In the genomic region with DNA sequence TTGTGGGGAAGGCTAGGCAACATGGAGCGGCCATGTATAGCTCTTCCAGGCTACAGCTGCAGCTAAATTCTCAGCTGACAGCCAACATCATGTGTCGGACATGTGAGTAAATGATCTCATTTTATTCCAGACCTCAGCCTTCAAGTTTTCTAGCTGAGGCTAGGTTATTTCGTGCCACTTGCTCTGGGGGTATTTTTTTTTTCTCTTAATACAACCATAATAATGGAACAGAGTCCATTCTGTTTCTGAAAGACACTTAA, we compare ENCODE assay signal across 31 cellular contexts.
"Had no signal": no experiment of that assay in that cellular context is flagged by ENCODE, and none has a peak within 500 bp of the region (broad histone marks: within the 10 kb centered on the region; RNA-seq: fewer than 3 reads in every experiment).

No MANE protein-coding gene starts in this region.

- H3K9me3 ChIP-seq: adrenal gland, breast epithelium, colonic mucosa, esophagus squamous epithelium, gastrocnemius medialis, heart right ventricle had no signal

- H3K4me1 Mint-ChIP-seq: activated CD4-positive, alpha-beta memory T cell treated with anti-CD3 and anti-CD28 coated beads, Interleukin-2, amount 10 ng/mL, durations not matched to agents 7 days and 5 days; activated CD4-positive, alpha-beta T cell treated with anti-CD3 and anti-CD28 coated beads, Interleukin-2, amount 10 ng/mL, durations not matched to agents 7 days and 5 days; activated naive CD4-positive, alpha-beta T cell treated with anti-CD3 and anti-CD28 coated beads, Interleukin-2, amount 50 U/mL, for 24 hours; activated naive CD8-positive, alpha-beta T cell treated with anti-CD3 and anti-CD28 coated beads for 36 hours; activated naive CD8-positive, alpha-beta T cell treated with anti-CD3 and anti-CD28 coated beads, Interleukin-2, amount 50 U/mL, for 24 hours had no signal

- ATAC-seq: activated naive CD8-positive, alpha-beta T cell treated with anti-CD3 and anti-CD28 coated beads, Interleukin-2, amount 50 U/mL, for 24 hours; activated T-cell treated with anti-CD3 and anti-CD28 coated beads, Interleukin-2, amount 50 U/mL, for 72 hours; gastrocnemius medialis; heart right ventricle; WTC11 had no signal

- H3K9me3 Mint-ChIP-seq: activated CD4-positive, alpha-beta memory T cell treated with anti-CD3 and anti-CD28 coated beads, Interleukin-2, amount 10 ng/mL, durations not matched to agents 7 days and 5 days; activated CD4-positive, alpha-beta T cell treated with anti-CD3 and anti-CD28 coated beads, Interleukin-2, amount 10 ng/mL, durations not matched to agents 7 days and 5 days; activated naive CD4-positive, alpha-beta T cell treated with anti-CD3 and anti-CD28 coated beads for 36 hours; activated naive CD4-positive, alpha-beta T cell treated with anti-CD3 and anti-CD28 coated beads, Interleukin-2, amount 50 U/mL, for 24 hours; activated naive CD8-positive, alpha-beta T cell treated with anti-CD3 and anti-CD28 coated beads for 36 hours; activated naive CD8-positive, alpha-beta T cell treated with anti-CD3 and anti-CD28 coated beads, Interleukin-2, amount 50 U/mL, for 24 hours; activated T-cell treated with anti-CD3 and anti-CD28 coated beads, Interleukin-2, amount 50 U/mL, for 24 hours; brain; WTC11 had no signal

- H3K27me3 ChIP-seq: adrenal gland, breast epithelium, cardiac muscle cell, colonic mucosa, esophagus squamous epithelium, gastrocnemius medialis, heart right ventricle had no signal

- H3K27me3 Mint-ChIP-seq: activated CD4-positive, alpha-beta memory T cell treated with anti-CD3 and anti-CD28 coated beads, Interleukin-2, amount 10 ng/mL, durations not matched to agents 7 days and 5 days; activated CD4-positive, alpha-beta T cell treated with anti-CD3 and anti-CD28 coated beads, Interleukin-2, amount 10 ng/mL, durations not matched to agents 7 days and 5 days; activated naive CD4-positive, alpha-beta T cell treated with anti-CD3 and anti-CD28 coated beads, Interleukin-2, amount 50 U/mL, for 24 hours; activated naive CD8-positive, alpha-beta T cell treated with anti-CD3 and anti-CD28 coated beads, Interleukin-2, amount 50 U/mL, for 24 hours; activated T-cell treated with anti-CD3 and anti-CD28 coated beads, Interleukin-2, amount 50 U/mL, for 24 hours; brain had no signal

- H3K27ac ChIP-seq: adrenal gland, breast epithelium, cardiac muscle cell, colonic mucosa, epithelial cell of prostate, esophagus squamous epithelium, gastrocnemius medialis, heart right ventricle, VCaP had no signal

- H3K4me3 ChIP-seq: adrenal gland, breast epithelium, cardiac muscle cell, colonic mucosa, esophagus squamous epithelium, gastrocnemius medialis, heart right ventricle had no signal

- DNase-seq: activated CD4-positive, alpha-beta memory T cell treated with anti-CD3 and anti-CD28 coated beads, Interleukin-2, amount 10 ng/mL, durations not matched to agents 7 days and 5 days; activated CD4-positive, alpha-beta T cell treated with anti-CD3 and anti-CD28 coated beads for 1 hour; activated CD4-positive, alpha-beta T cell treated with anti-CD3 and anti-CD28 coated beads for 4 hours; activated CD4-positive, alpha-beta T cell treated with anti-CD3 and anti-CD28 coated beads, Interleukin-2, amount 10 ng/mL, durations not matched to agents 7 days and 5 days; activated CD4-positive, alpha-beta T cell treated with anti-CD3 and anti-CD28 coated beads, Interleukin-2, amount 50 U/mL, for 4 hours; activated CD8-positive, alpha-beta memory T cell treated with anti-CD3 and anti-CD28 coated beads, Interleukin-2, amount 50 U/mL, for 48 hours; activated gamma-delta T cell treated with Interleukin-2 at 50 U/mL for 16 hours; activated naive CD4-positive, alpha-beta T cell treated with anti-CD3 and anti-CD28 coated beads for 36 hours; activated naive CD8-positive, alpha-beta T cell treated with anti-CD3 and anti-CD28 coated beads for 36 hours; activated naive CD8-positive, alpha-beta T cell treated with anti-CD3 and anti-CD28 coated beads, Interleukin-2, amount 50 U/mL, for 24 hours; activated T-cell treated with anti-CD3 and anti-CD28 coated beads for 4 hours; activated T-cell treated with anti-CD3 and anti-CD28 coated beads, Interleukin-2, amount 50 U/mL, for 24 hours; activated T-cell treated with anti-CD3 and anti-CD28 coated beads, Interleukin-2, amount 50 U/mL, for 72 hours; adrenal gland; amygdala; aorta; central memory CD4-positive, alpha-beta T cell; cerebellar nuclear complex; colonic mucosa; effector CD8-positive, alpha-beta T cell; esophagus squamous epithelium; gastrocnemius medialis; heart right ventricle; T-helper 2 cell had no signal

- H3K36me3 Mint-ChIP-seq: activated naive CD4-positive, alpha-beta T cell treated with anti-CD3 and anti-CD28 coated beads, Interleukin-2, amount 50 U/mL, for 24 hours; activated naive CD8-positive, alpha-beta T cell treated with anti-CD3 and anti-CD28 coated beads for 36 hours; brain; WTC11 had no signal

- H3K4me3 Mint-ChIP-seq: activated CD4-positive, alpha-beta memory T cell treated with anti-CD3 and anti-CD28 coated beads, Interleukin-2, amount 10 ng/mL, durations not matched to agents 7 days and 5 days; activated CD4-positive, alpha-beta T cell treated with anti-CD3 and anti-CD28 coated beads, Interleukin-2, amount 10 ng/mL, durations not matched to agents 7 days and 5 days; activated naive CD4-positive, alpha-beta T cell treated with anti-CD3 and anti-CD28 coated beads for 36 hours; activated naive CD4-positive, alpha-beta T cell treated with anti-CD3 and anti-CD28 coated beads, Interleukin-2, amount 50 U/mL, for 24 hours; activated naive CD8-positive, alpha-beta T cell treated with anti-CD3 and anti-CD28 coated beads for 36 hours; activated naive CD8-positive, alpha-beta T cell treated with anti-CD3 and anti-CD28 coated beads, Interleukin-2, amount 50 U/mL, for 24 hours; activated T-cell treated with anti-CD3 and anti-CD28 coated beads, Interleukin-2, amount 50 U/mL, for 24 hours; activated T-cell treated with anti-CD3 and anti-CD28 coated beads, Interleukin-2, amount 50 U/mL, for 72 hours; brain; WTC11 had no signal

- H3K36me3 ChIP-seq: adrenal gland, breast epithelium, cardiac muscle cell, colonic mucosa, esophagus squamous epithelium, gastrocnemius medialis, heart right ventricle had no signal

- H3K4me1 ChIP-seq: adrenal gland, breast epithelium, colonic mucosa, esophagus squamous epithelium, gastrocnemius medialis, heart right ventricle had no signal

- H3K27ac Mint-ChIP-seq: activated CD4-positive, alpha-beta memory T cell treated with anti-CD3 and anti-CD28 coated beads, Interleukin-2, amount 10 ng/mL, durations not matched to agents 7 days and 5 days; activated CD4-positive, alpha-beta T cell treated with anti-CD3 and anti-CD28 coated beads, Interleukin-2, amount 10 ng/mL, durations not matched to agents 7 days and 5 days; activated naive CD4-positive, alpha-beta T cell treated with anti-CD3 and anti-CD28 coated beads for 36 hours; activated naive CD4-positive, alpha-beta T cell treated with anti-CD3 and anti-CD28 coated beads, Interleukin-2, amount 50 U/mL, for 24 hours; activated naive CD8-positive, alpha-beta T cell treated with anti-CD3 and anti-CD28 coated beads for 36 hours; activated naive CD8-positive, alpha-beta T cell treated with anti-CD3 and anti-CD28 coated beads, Interleukin-2, amount 50 U/mL, for 24 hours; activated T-cell treated with anti-CD3 and anti-CD28 coated beads, Interleukin-2, amount 50 U/mL, for 24 hours; activated T-cell treated with anti-CD3 and anti-CD28 coated beads, Interleukin-2, amount 50 U/mL, for 72 hours; WTC11 had no signal
